In the genomic region with DNA sequence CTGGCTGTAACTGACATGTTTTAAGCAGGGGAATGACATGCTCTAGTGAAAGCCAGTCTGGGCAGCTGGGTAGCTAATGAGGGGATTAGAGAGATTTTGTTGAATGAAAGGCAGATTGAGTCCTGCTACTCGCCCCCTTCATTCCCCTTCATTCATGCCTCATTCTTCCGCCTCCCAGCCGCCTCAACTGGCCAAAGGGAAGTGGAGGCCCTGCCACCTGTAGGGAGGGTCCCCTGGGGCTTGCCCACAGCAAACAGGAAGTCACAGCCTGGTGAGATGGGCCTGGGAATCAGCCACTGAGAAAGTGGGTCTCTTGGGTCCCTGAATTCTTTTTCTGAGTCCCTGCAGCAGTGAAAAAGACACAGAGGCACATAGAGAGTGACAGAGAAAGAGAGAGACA, we compare ENCODE assay signal across 10 cellular contexts. TPM values are rescaled to one million over a fixed set of nuclear protein-coding genes. Genes with fewer than 3 reads are reported as not detected.
DNase-seq lines count a peak whose midpoint lies in the region; ATAC-seq and TF ChIP-seq lines count a peak whose summit lies in the region.
"Had no signal": no experiment of that assay in that cellular context is flagged by ENCODE, and none has a peak within 500 bp of the region (broad histone marks: within the 10 kb centered on the region; RNA-seq: fewer than 3 reads in every experiment).

No MANE protein-coding gene starts in this region.

- H2AFZ ChIP-seq in GM23338 (no peak overlapping the region), SU-DHL-6 (ENCODE audit: low read depth, low read length, severe bottlenecking) (peak overlapping the region; percentile 6), PC-3 (ENCODE audit: low read length) (no peak overlapping the region)

- peak overlapping the region; percentile 99 for H3K27ac ChIP-seq in DOHH2 (ENCODE audit: low read depth, low read length)
- H3K27ac ChIP-seq in GM23338 (ENCODE audit: low read depth): no peak overlapping the region
- H3K27ac ChIP-seq in SU-DHL-6 (ENCODE audit: low read depth, low read length): peak overlapping the region; percentile 84
- no peak overlapping the region for H3K27ac ChIP-seq in PC-3 (ENCODE audit: low read length)

- H3K4me1 ChIP-seq in DOHH2 (ENCODE audit: control insufficient read depth, low read length): peaks cover 63% of the 10 kb centered on the region
- peaks cover 5% of the 10 kb centered on the region; the same call in 1 of the 2 replicates for H3K4me1 ChIP-seq in GM23338 (ENCODE audit: insufficient read depth)
- no peaks in the 10 kb centered on the region for H3K4me1 ChIP-seq in PC-3 (ENCODE audit: insufficient read depth, low read length)

- DNase-seq in GM23338 (ENCODE audit: low spot score) (no peak), natural killer cell (no peak), hepatic stellate cell (ENCODE audit: low spot score) (no peak), NCI-H774 (lab: John Stamatoyannopoulos, UW) (no peak), PC-3 (no peak)
- DNase-seq: NCI-H1930, occipital lobe had no signal

- H3K36me3 ChIP-seq in DOHH2 (ENCODE audit: control insufficient read depth, low read length) (peaks cover 43% of the 10 kb centered on the region), GM23338 (ENCODE audit: insufficient read depth) (no peaks in the 10 kb centered on the region), SU-DHL-6 (ENCODE audit: low read length) (no peaks in the 10 kb centered on the region), PC-3 (ENCODE audit: low read depth, low read length) (no peaks in the 10 kb centered on the region)

- H3K4me3 Mint-ChIP-seq in GM23338: no peak overlapping the region; the same call in 2 of the 3 replicates
- peak overlapping the region; percentile 73 for H3K4me3 Mint-ChIP-seq in natural killer cell

- no TSS peak for BruUV-seq in PC-3 (replicated peaks; lab: Mats Ljungman, UMichigan)

- peaks cover 5% of the 10 kb centered on the region for H3K4me1 Mint-ChIP-seq in GM23338
- peaks cover 22 to 37% of the 10 kb centered on the region in 2 donors for H3K4me1 Mint-ChIP-seq in natural killer cell

- no peaks in the 10 kb centered on the region for H3K36me3 Mint-ChIP-seq in GM23338 (ENCODE audit: low read depth)
- H3K36me3 Mint-ChIP-seq in natural killer cell: no peaks in the 10 kb centered on the region

- TF ChIP-seq CTCF in DOHH2 (IDR thresholded peaks at IDR 0.05; ENCODE audit: low read depth, low read length, poor library complexity, severe bottlenecking): no peak
- no peak for TF ChIP-seq CTCF in GM23338 (conservative IDR thresholded peaks at IDR 0.05; ENCODE audit: low read depth in 2 of 2)
- TF ChIP-seq CTCF in SU-DHL-6 (IDR thresholded peaks at IDR 0.05; ENCODE audit: insufficient read depth, low read length, poor library complexity, severe bottlenecking): no peak
- TF ChIP-seq CTCF in natural killer cell (IDR thresholded peaks at IDR 0.05): no peak
- no peak for TF ChIP-seq CTCF in PC-3 (conservative IDR thresholded peaks at IDR 0.05; ENCODE audit: low read depth, low read length)

- peak overlapping the region; percentile 91 for H3K9ac ChIP-seq in SU-DHL-6 (ENCODE audit: low read length)
- no peak overlapping the region for H3K9ac ChIP-seq in PC-3 (ENCODE audit: low read length)

- peak overlapping the region; percentile 96 for H3K4me2 ChIP-seq in DOHH2 (ENCODE audit: low read length)
- no peak overlapping the region for H3K4me2 ChIP-seq in GM23338
- H3K4me2 ChIP-seq in SU-DHL-6 (ENCODE audit: low read depth, low read length, poor library complexity, severe bottlenecking): peak overlapping the region; percentile 93
- no peak overlapping the region for H3K4me2 ChIP-seq in PC-3 (ENCODE audit: low read length)

- POLR2A ChIA-PET in PC-3 (lab: Charles Lee; ENCODE audit: unreplicated experiment): no interaction called here

- H3K9me2 ChIP-seq in DOHH2 (replicated peaks; ENCODE audit: control insufficient read depth, low read length): no peaks in the 10 kb centered on the region
- H3K9me2 ChIP-seq in GM23338 (ENCODE audit: insufficient read depth): no peaks in the 10 kb centered on the region
- H3K9me2 ChIP-seq in SU-DHL-6 (replicated peaks; ENCODE audit: insufficient read depth, low read length): no peaks in the 10 kb centered on the region
- no peaks in the 10 kb centered on the region for H3K9me2 ChIP-seq in PC-3 (replicated peaks; ENCODE audit: low read length)

- H4K20me1 ChIP-seq in DOHH2 (ENCODE audit: control insufficient read depth, insufficient read depth, low read depth, low read length) (no peaks in the 10 kb centered on the region), GM23338 (replicated peaks; ENCODE audit: insufficient read depth) (no peaks in the 10 kb centered on the region), SU-DHL-6 (ENCODE audit: low read depth, low read length) (no peaks in the 10 kb centered on the region), PC-3 (ENCODE audit: low read length) (no peaks in the 10 kb centered on the region)

- H3F3A ChIP-seq in DOHH2 (ENCODE audit: control insufficient read depth, insufficient read depth) (peaks cover 40% of the 10 kb centered on the region), GM23338 (replicated peaks; ENCODE audit: low read depth) (peaks cover 9% of the 10 kb centered on the region; the same call in 1 of the 2 replicates), SU-DHL-6 (ENCODE audit: insufficient read depth) (peaks cover 39% of the 10 kb centered on the region), PC-3 (ENCODE audit: low read length, unreplicated experiment) (no peaks in the 10 kb centered on the region)

- H3K27ac Mint-ChIP-seq in GM23338: 0 out of 2 replicates have a peak overlapping the region, but pooled peaks have one; percentile 11
- peak overlapping the region; percentile 92 to 93 for H3K27ac Mint-ChIP-seq in natural killer cell

- ATAC-seq in GM23338 (no peak), natural killer cell (peak in 2 of 3 donors; percentile 50 to 59), HG03432 (IDR thresholded peaks at IDR 0.05; ENCODE audit: unreplicated experiment) (no peak), PC-3 (no peak)

- H3K27me3 ChIP-seq in DOHH2 (ENCODE audit: control insufficient read depth, low read length) (no peaks in the 10 kb centered on the region), GM23338 (ENCODE audit: insufficient read depth) (0 out of 2 replicates have a peak, but pooled peaks cover 3% of the 10 kb centered on the region), SU-DHL-6 (ENCODE audit: low read length) (no peaks in the 10 kb centered on the region), PC-3 (ENCODE audit: low read length) (no peaks in the 10 kb centered on the region)

- intact Hi-C loops in natural killer cell (cut with micrococcal nuclease) (no loop called here), PC-3 (cut with micrococcal nuclease) (no loop called here)

- peak overlapping the region; percentile 97 for H3K4me3 ChIP-seq in DOHH2 (ENCODE audit: low read length)
- H3K4me3 ChIP-seq in GM23338: no peak overlapping the region
- no peak overlapping the region for H3K4me3 ChIP-seq in SU-DHL-6 (ENCODE audit: insufficient read depth, low read length, poor library complexity, severe bottlenecking)
- no peak overlapping the region for H3K4me3 ChIP-seq in PC-3 (ENCODE audit: low read length)

- H3K27me3 Mint-ChIP-seq in GM23338 (ENCODE audit: insufficient read depth, low read depth, poor library complexity) (peaks cover 11% of the 10 kb centered on the region), natural killer cell (ENCODE audit: low read depth in 2 of 2) (no peaks in the 10 kb centered on the region)

- H3K9me3 ChIP-seq in DOHH2 (ENCODE audit: control insufficient read depth, insufficient read depth, low read length) (no peaks in the 10 kb centered on the region), SU-DHL-6 (ENCODE audit: insufficient read depth, low read length) (no peaks in the 10 kb centered on the region), PC-3 (ENCODE audit: low read length) (no peaks in the 10 kb centered on the region)

- H3K9me3 Mint-ChIP-seq in GM23338 (no peaks in the 10 kb centered on the region), natural killer cell (no peaks in the 10 kb centered on the region)

- CTCF ChIA-PET in PC-3 (lab: Charles Lee): no interaction called here

- H3K79me2 ChIP-seq in DOHH2 (ENCODE audit: control insufficient read depth, low read length) (peaks cover 38% of the 10 kb centered on the region), GM23338 (replicated peaks; ENCODE audit: insufficient read depth) (no peaks in the 10 kb centered on the region), SU-DHL-6 (ENCODE audit: insufficient read depth, low read length) (peaks cover 16% of the 10 kb centered on the region), PC-3 (ENCODE audit: low read length) (no peaks in the 10 kb centered on the region)

TF ChIP-seq in GM23338, 12 proteins besides CTCF, POLR2A, EP300 and RAD21 (continues in another document):
- TF ChIP-seq STAT1 (IDR thresholded peaks at IDR 0.05; ENCODE audit: unreplicated experiment): no peak
- TF ChIP-seq EZH2phosphoT487 (IDR thresholded peaks at IDR 0.05; ENCODE audit: unreplicated experiment): no peak

RNA-seq across cellular contexts. Expression of gene CD19, which starts 1.1 kb away (rescaled TPM):
- 0.83 TPM in 1 of 2 replicates, not detected in the other for total RNA-seq in GM23338 (2014; rRNA removed; shearing (Covaris generic))
- polyA plus RNA-seq in GM23338 (2016; fragmentation: Nextera tagmentation; extraction: Ambion mirVana): 1.9 and 2.3 TPM in 2 replicates
- total RNA-seq in natural killer cell (1 to 10 TPM in 1 of 3 donors, under 1 TPM in 2; 0.79 to 2.5 (median 0.96) TPM), PC-3 (2014; rRNA removed) (not detected in 2 replicates)
- total RNA-seq: occipital lobe had no signal

RNA-seq across cellular contexts. Expression of gene RABEP2, which starts 5.6 kb away (rescaled TPM):
- total RNA-seq in GM23338 (2014; rRNA removed; shearing (Covaris generic)): 25.2 and 27.2 TPM in 2 replicates
- polyA plus RNA-seq in GM23338 (2016; fragmentation: Nextera tagmentation; extraction: Ambion mirVana): 11.8 and 13.0 TPM in 2 replicates
- total RNA-seq in natural killer cell: 10 to 100 TPM; 53.4 to 63.4 (median 60.1) TPM
- 40.2 and 43.3 TPM in 2 replicates for total RNA-seq in PC-3 (2014; rRNA removed)

RNA-seq across cellular contexts. Expression of gene NFATC2IP, which starts 20.1 kb away (rescaled TPM):
- 64.2 and 65.4 TPM in 2 replicates for total RNA-seq in GM23338 (2014; rRNA removed; shearing (Covaris generic))
- polyA plus RNA-seq in GM23338 (2016; fragmentation: Nextera tagmentation; extraction: Ambion mirVana): 22.8 and 23.5 TPM in 2 replicates
- 100 to 1,000 TPM in 2 of 3 donors, 10 to 100 TPM in 1; 87.1 to 132 (median 108) TPM for total RNA-seq in natural killer cell
- total RNA-seq in PC-3 (2014; rRNA removed): 33.3 and 43.9 TPM in 2 replicates

RNA-seq across cellular contexts. Expression of gene SPNS1, which starts 43.9 kb away (rescaled TPM):
- 30.0 and 48.5 TPM in 2 replicates for total RNA-seq in GM23338 (2014; rRNA removed; shearing (Covaris generic))
- 37.2 and 38.0 TPM in 2 replicates for polyA plus RNA-seq in GM23338 (2016; fragmentation: Nextera tagmentation; extraction: Ambion mirVana)
- total RNA-seq in natural killer cell: 10 to 100 TPM; 36.0 to 44.3 (median 36.9) TPM
- 44.8 and 50.6 TPM in 2 replicates for total RNA-seq in PC-3 (2014; rRNA removed)

RNA-seq across cellular contexts. Expression of gene ATP2A1, which starts 52.4 kb away (rescaled TPM):
- total RNA-seq in GM23338 (2014; rRNA removed; shearing (Covaris generic)): 0.08 and 0.73 TPM in 2 replicates
- 3.2 and 4.0 TPM in 2 replicates for polyA plus RNA-seq in GM23338 (2016; fragmentation: Nextera tagmentation; extraction: Ambion mirVana)
- total RNA-seq in natural killer cell: 1 to 10 TPM in 2 of 3 donors, under 1 TPM in 1; 0.75 to 2.5 (median 1.3) TPM
- total RNA-seq in PC-3 (2014; rRNA removed): 0.23 and 0.87 TPM in 2 replicates

Comparison
In these comparisons a context has a peak if more than half of its experiments do, and no peak if none do; other contexts are left out.
1. H3K27ac ChIP-seq: peak in DOHH2 (single experiment) and SU-DHL-6 (single experiment); none in GM23338 (single experiment) and PC-3 (single experiment).
2. H3K4me2 ChIP-seq: peak in DOHH2 (single experiment) and SU-DHL-6 (single experiment); none in GM23338 (single experiment) and PC-3 (single experiment).
3. ATAC-seq: peak in natural killer cell (2 of 3); none in GM23338 (single experiment), HG03432 (single experiment) and PC-3 (single experiment).